ENCODE assay signal across 16 cellular contexts in genomic region chr22:32751065-32751739, GRCh38. TPM values are rescaled to one million over a fixed set of nuclear protein-coding genes. Genes with fewer than 3 reads are reported as not detected.
DNase-seq lines count a peak whose midpoint lies in the region; ATAC-seq and TF ChIP-seq lines count a peak whose summit lies in the region.
"Had no signal": no experiment of that assay in that cellular context is flagged by ENCODE, and none has a peak within 500 bp of the region (broad histone marks: within the 10 kb centered on the region; RNA-seq: fewer than 3 reads in every experiment).

No MANE protein-coding gene starts in this region.

- H3K9me3 ChIP-seq in right atrium auricular region (no peaks in the 10 kb centered on the region), PC-9 (ENCODE audit: insufficient read depth, low read depth) (no peaks in the 10 kb centered on the region), liver (ENCODE audit: control insufficient read depth in 4 of 4, low read length in 3 of 4) (no peaks in the 10 kb centered on the region)
- H3K9me3 ChIP-seq: BLaER1 had no signal

- H3K9ac ChIP-seq in liver (ENCODE audit: low read depth in 1 of 2, low read length in 2 of 2) = no peak overlapping the region
- H3K9ac ChIP-seq: BLaER1 had no signal

- no peak overlapping the region for H3K27ac ChIP-seq in right atrium auricular region
- H3K27ac ChIP-seq in PC-9 = peak overlapping the region; percentile 2; the same call in 1 of the 2 replicates
- no peak overlapping the region for H3K27ac ChIP-seq in liver (ENCODE audit: low read depth in 1 of 2, low read length in 2 of 2)
- H3K27ac ChIP-seq: BLaER1, HL-60 had no signal

- H4K20me1 ChIP-seq in PC-9 (ENCODE audit: insufficient read depth) = no peaks in the 10 kb centered on the region
- H4K20me1 ChIP-seq: BLaER1 had no signal

- WGBS in liver = 66% methylated on average over 11 of the region's 11 CpGs

- no peak overlapping the region for H2AFZ ChIP-seq in PC-9
- H2AFZ ChIP-seq: GM23338 had no signal

- H3F3A ChIP-seq in PC-9 (ENCODE audit: insufficient read depth, low read depth) = peaks cover 15% of the 10 kb centered on the region

- H3K36me3 ChIP-seq in right atrium auricular region (no peaks in the 10 kb centered on the region), PC-9 (ENCODE audit: low read depth) (no peaks in the 10 kb centered on the region), liver (ENCODE audit: control insufficient read depth in 4 of 4, insufficient read depth in 3 of 4, low read depth in 1 of 4, low read length in 3 of 4) (no peaks in the 10 kb centered on the region)
- H3K36me3 ChIP-seq: BLaER1 had no signal

- DNase-seq in Right ventricle myocardium superior (no peak), right atrium auricular region (ENCODE audit: low spot score) (no peak), PC-9 (peak in 1 of 2 experiments; percentile 19), putamen (ENCODE audit: low spot score) (no peak)
- no peak for DNase-seq in stimulated activated CD4-positive, alpha-beta T cell treated with anti-CD3 and anti-CD28 coated beads, Interleukin-4, amount 100 ng/mL, for 4 hours
- DNase-seq: 8988T; AML-193; CD8-positive, alpha-beta memory T cell; DMS 273 treated with DMSO at 0.1 percent for 48 hours; H7 had no signal

- no TSS peak for BruUV-seq in PC-9 (replicated peaks; lab: Mats Ljungman, UMichigan)

- no peak overlapping the region for H3K4me2 ChIP-seq in PC-9
- H3K4me2 ChIP-seq: GM23338 had no signal

- no peak overlapping the region for H3K4me3 ChIP-seq in right atrium auricular region
- no peak overlapping the region for H3K4me3 ChIP-seq in PC-9
- H3K4me3 ChIP-seq in liver (ENCODE audit: low read depth in 1 of 3, low read length in 3 of 3) = no peak overlapping the region
- H3K4me3 ChIP-seq: BLaER1, GM23338 had no signal

- H3K4me1 ChIP-seq in right atrium auricular region (peaks cover 0 to 45% of the 10 kb centered on the region in 2 donors), PC-9 (replicated peaks; ENCODE audit: insufficient read depth) (peaks cover 41% of the 10 kb centered on the region), liver (ENCODE audit: control insufficient read depth in 4 of 4, insufficient read depth in 4 of 4, low read length in 3 of 4) (peaks cover 12 to 20% (median 13%) of the 10 kb centered on the region in 4 donors)

- no peaks in the 10 kb centered on the region for H3K27me3 ChIP-seq in right atrium auricular region
- H3K27me3 ChIP-seq in PC-9 (ENCODE audit: insufficient read depth, low read depth) = no peaks in the 10 kb centered on the region
- H3K27me3 ChIP-seq in liver (ENCODE audit: control insufficient read depth in 4 of 4, insufficient read depth in 4 of 4, low read length in 3 of 4) = no peaks in the 10 kb centered on the region
- H3K27me3 ChIP-seq: BLaER1 had no signal

- H3K79me2 ChIP-seq in PC-9 (ENCODE audit: low read depth) = no peaks in the 10 kb centered on the region

- POLR2A ChIA-PET in PC-9 (lab: Charles Lee; ENCODE audit: unreplicated experiment) = no interaction called here

- TF ChIP-seq CTCF in right atrium auricular region (IDR thresholded peaks at IDR 0.05) = no peak
- no peak for TF ChIP-seq CTCF in PC-9 (conservative IDR thresholded peaks at IDR 0.05)
- TF ChIP-seq CTCF in liver (IDR thresholded peaks at IDR 0.05; ENCODE audit: low read depth, low read length, missing input control) = no peak

- intact Hi-C loops in Right ventricle myocardium superior (cut with DNase I) = no loop called here
- intact Hi-C loops in PC-9 (cut with micrococcal nuclease; ENCODE audit: unreplicated experiment) = no loop called here

- CTCF ChIA-PET in PC-9 (lab: Charles Lee) = no interaction called here

- peak; percentile 56 for ATAC-seq in Right ventricle myocardium superior (ENCODE audit: poor library complexity)
- no peak for ATAC-seq in GM19397 (IDR thresholded peaks at IDR 0.05; ENCODE audit: unreplicated experiment)
- ATAC-seq: GM23338 had no signal

- peak in 1 of 2 donors; percentile 18 for TF ChIP-seq RAD21 in liver (IDR thresholded peaks at IDR 0.05)

- H3K9me2 ChIP-seq in PC-9 (ENCODE audit: insufficient read depth) = no peaks in the 10 kb centered on the region

TF ChIP-seq in liver, 16 proteins besides CTCF, POLR2A, EP300 and RAD21:
- TF ChIP-seq HNF4A (conservative IDR thresholded peaks at IDR 0.05) (peak; percentile 63 to 65), JUND (IDR thresholded peaks at IDR 0.05) (no peak), HNF4G (IDR thresholded peaks at IDR 0.05) (no peak), FOXA1 (IDR thresholded peaks at IDR 0.05) (no peak), GABPA (IDR thresholded peaks at IDR 0.05 in 1 of 2, conservative IDR thresholded peaks at IDR 0.05 in 1 of 2) (no peak), NR2F2 (IDR thresholded peaks at IDR 0.05) (peak; percentile 77), FOXA2 (IDR thresholded peaks at IDR 0.05) (no peak), REST (IDR thresholded peaks at IDR 0.05) (no peak), RXRA (IDR thresholded peaks at IDR 0.05) (peak; percentile 95), YY1 (IDR thresholded peaks at IDR 0.05) (peak; percentile 45), EGR1 (IDR thresholded peaks at IDR 0.05; ENCODE audit: low read depth in 2 of 2) (no peak), TAF1 (conservative IDR thresholded peaks at IDR 0.05) (no peak), SP1 (IDR thresholded peaks at IDR 0.05) (no peak)
- TF ChIP-seq, protein P1, sequence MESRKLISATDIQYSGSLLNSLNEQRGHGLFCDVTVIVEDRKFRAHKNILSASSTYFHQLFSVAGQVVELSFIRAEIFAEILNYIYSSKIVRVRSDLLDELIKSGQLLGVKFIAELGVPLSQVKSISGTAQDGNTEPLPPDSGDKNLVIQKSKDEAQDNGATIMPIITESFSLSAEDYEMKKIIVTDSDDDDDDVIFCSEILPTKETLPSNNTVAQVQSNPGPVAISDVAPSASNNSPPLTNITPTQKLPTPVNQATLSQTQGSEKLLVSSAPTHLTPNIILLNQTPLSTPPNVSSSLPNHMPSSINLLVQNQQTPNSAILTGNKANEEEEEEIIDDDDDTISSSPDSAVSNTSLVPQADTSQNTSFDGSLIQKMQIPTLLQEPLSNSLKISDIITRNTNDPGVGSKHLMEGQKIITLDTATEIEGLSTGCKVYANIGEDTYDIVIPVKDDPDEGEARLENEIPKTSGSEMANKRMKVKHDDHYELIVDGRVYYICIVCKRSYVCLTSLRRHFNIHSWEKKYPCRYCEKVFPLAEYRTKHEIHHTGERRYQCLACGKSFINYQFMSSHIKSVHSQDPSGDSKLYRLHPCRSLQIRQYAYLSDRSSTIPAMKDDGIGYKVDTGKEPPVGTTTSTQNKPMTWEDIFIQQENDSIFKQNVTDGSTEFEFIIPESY (IDR thresholded peaks at IDR 0.05) = no peak
- TF ChIP-seq, protein P2, sequence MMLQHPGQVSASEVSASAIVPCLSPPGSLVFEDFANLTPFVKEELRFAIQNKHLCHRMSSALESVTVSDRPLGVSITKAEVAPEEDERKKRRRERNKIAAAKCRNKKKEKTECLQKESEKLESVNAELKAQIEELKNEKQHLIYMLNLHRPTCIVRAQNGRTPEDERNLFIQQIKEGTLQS (IDR thresholded peaks at IDR 0.05) = no peak
- TF ChIP-seq, protein P3, sequence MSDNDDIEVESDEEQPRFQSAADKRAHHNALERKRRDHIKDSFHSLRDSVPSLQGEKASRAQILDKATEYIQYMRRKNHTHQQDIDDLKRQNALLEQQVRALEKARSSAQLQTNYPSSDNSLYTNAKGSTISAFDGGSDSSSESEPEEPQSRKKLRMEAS (IDR thresholded peaks at IDR 0.05) = no peak

RNA-seq across cellular contexts. Expression of gene TIMP3, which starts 50.3 kb away (rescaled TPM):
- total RNA-seq in Right ventricle myocardium superior (266 TPM), right atrium auricular region (100 to 1,000 TPM; 625 to 711 TPM), PC-9 (2021) (79.8 and 89.3 TPM in 2 replicates), liver (10 to 100 TPM; 28.0 to 44.0 TPM)
- polyA plus RNA-seq in liver = 10 to 100 TPM; 30.7 to 31.7 TPM
- polyA plus RNA-seq: CD8-positive, alpha-beta memory T cell; IgD-negative memory B cell had no signal
